ENCODE assay signal across 19 cellular contexts in genomic region chr6:53825514-53826321, GRCh38. TPM values are rescaled to one million over a fixed set of nuclear protein-coding genes. Genes with fewer than 3 reads are reported as not detected.
DNase-seq lines count a peak whose midpoint lies in the region; ATAC-seq, FAIRE-seq and TF ChIP-seq lines count a peak whose summit lies in the region.
"Had no signal": no experiment of that assay in that cellular context is flagged by ENCODE, and none has a peak within 500 bp of the region (broad histone marks: within the 10 kb centered on the region; RNA-seq: fewer than 3 reads in every experiment).

No MANE protein-coding gene starts in this region.

- intact Hi-C loops in lower lobe of right lung (cut with DNase I) (no loop called here), HepG2 (cut with micrococcal nuclease; ENCODE audit: unreplicated experiment) (no loop called here)

- in situ Hi-C loops in HepG2 (cut with HindIII; ENCODE audit: extremely low pct_ligation_motif_present, low pct_unique_long_range_greater_than_20kb) = no loop called here

- WGBS in neuronal stem cell (ENCODE audit: extremely low coverage in 2 of 2, insufficient read length in 2 of 2, insufficient replicate concordance in 1 of 2), 2 donors = no CpG with 5 or more reads among the region's 7 CpGs
- WGBS in HepG2 (ENCODE audit: low lambda C conversion rate) = 95% methylated on average over 7 of the region's 7 CpGs

- no peak overlapping the region for H4K91ac ChIP-seq in neuronal stem cell (ENCODE audit: low read depth, low read length, poor library complexity)

- TF ChIP-seq RAD21 in HepG2 (CRISPR knock-in tag; IDR thresholded peaks at IDR 0.05) = no peak

- peaks cover 47% of the 10 kb centered on the region for H3K4me1 ChIP-seq in KMS-11 (ENCODE audit: low read depth, poor library complexity, severe bottlenecking)
- H3K4me1 ChIP-seq in neuronal stem cell (ENCODE audit: control insufficient read depth in 2 of 2, insufficient read depth in 1 of 2, low read depth in 1 of 2, low read length in 2 of 2) = peaks cover 2 to 5% of the 10 kb centered on the region in 2 donors
- H3K4me1 ChIP-seq in lower lobe of right lung = no peaks in the 10 kb centered on the region
- peaks cover 66% of the 10 kb centered on the region for H3K4me1 ChIP-seq in HepG2 (ENCODE audit: insufficient read depth, low read length)
- H3K4me1 ChIP-seq: prostate gland had no signal

- H3K27me3 ChIP-seq in KMS-11 (ENCODE audit: insufficient read depth, low read depth) = no peaks in the 10 kb centered on the region
- H3K27me3 ChIP-seq in neuronal stem cell (ENCODE audit: control insufficient read depth in 3 of 3, insufficient read depth in 3 of 3, low read depth in 1 of 3, low read length in 3 of 3) = no peaks in the 10 kb centered on the region
- no peaks in the 10 kb centered on the region for H3K27me3 ChIP-seq in lower lobe of right lung (ENCODE audit: low read depth)
- no peaks in the 10 kb centered on the region for H3K27me3 ChIP-seq in HepG2 (ENCODE audit: control insufficient read depth in 1 of 2, insufficient read depth in 2 of 2, low read length in 2 of 2)

- no peaks in the 10 kb centered on the region for H3K79me1 ChIP-seq in neuronal stem cell (ENCODE audit: low read depth, low read length)

- no peak overlapping the region for H2BK5ac ChIP-seq in neuronal stem cell (ENCODE audit: low read length)

- FAIRE-seq in HepG2 (lab: Jason Lieb, UNC) = no peak
- FAIRE-seq: bronchial epithelial cell, G401.6 had no signal

- no peak overlapping the region for H3K27ac ChIP-seq in KMS-11
- H3K27ac ChIP-seq in neuronal stem cell (replicated peaks; ENCODE audit: low read length) = no peak overlapping the region
- H3K27ac ChIP-seq in lower lobe of right lung = no peak overlapping the region
- H3K27ac ChIP-seq in HepG2 (ENCODE audit: extremely low read length, insufficient read depth, low read length) = no peak overlapping the region
- H3K27ac ChIP-seq: prostate gland, SK-N-MC had no signal

- TF ChIP-seq CTCF in KMS-11 (conservative IDR thresholded peaks at IDR 0.05; ENCODE audit: low read depth, low read length) = no peak
- no peak for TF ChIP-seq CTCF in GM10266 (IDR thresholded peaks at IDR 0.05; ENCODE audit: control insufficient read depth, insufficient read depth, low read depth, missing control alignments)
- no peak for TF ChIP-seq CTCF in lower lobe of right lung (IDR thresholded peaks at IDR 0.05)
- TF ChIP-seq CTCF in HepG2 (CRISPR knock-in tag; IDR thresholded peaks at IDR 0.05) = no peak

- H2AFZ ChIP-seq in KMS-11 (ENCODE audit: low read depth) (no peak overlapping the region), neuronal stem cell (ENCODE audit: low read length) (no peak overlapping the region), HepG2 (ENCODE audit: low read length) (no peak overlapping the region)

- H4K8ac ChIP-seq in neuronal stem cell (ENCODE audit: low read depth, low read length) = no peak overlapping the region

- no peak overlapping the region for H2BK15ac ChIP-seq in neuronal stem cell (ENCODE audit: low read length)

- peak; percentile 12 for DNase-seq in GM03348 (ENCODE audit: low spot score)
- no peak for DNase-seq in neuronal stem cell (ENCODE audit: low spot score)
- no peak for DNase-seq in GM10266 (ENCODE audit: extremely low spot score)
- DNase-seq in lower lobe of right lung = no peak
- DNase-seq in HepG2 (ENCODE audit: low spot score) = no peak
- DNase-seq: activated CD4-positive, alpha-beta T cell treated with anti-CD3 and anti-CD28 coated beads, Interleukin-2, amount 10 ng/mL, durations not matched to agents 7 days and 5 days; Caco-2; endodermal cell; foreskin fibroblast; naive B cell; NCI-H1092 treated with DMSO at 0.1 percent for 48 hours; OCI-M1 had no signal

- peaks cover 3% of the 10 kb centered on the region; the same call in 1 of the 2 replicates for H4K20me1 ChIP-seq in KMS-11 (ENCODE audit: insufficient read depth)
- peaks cover 14% of the 10 kb centered on the region for H4K20me1 ChIP-seq in HepG2 (ENCODE audit: insufficient read depth, low read length)

- H3K4ac ChIP-seq in neuronal stem cell (ENCODE audit: low read length) = no peak overlapping the region

- H2BK12ac ChIP-seq in neuronal stem cell (ENCODE audit: low read length) = no peak overlapping the region

- H3K9me3 ChIP-seq in neuronal stem cell (replicated peaks in 1 of 2; ENCODE audit: control insufficient read depth in 2 of 2, insufficient read depth in 1 of 2, low read depth in 1 of 2, low read length in 2 of 2) (no peaks in the 10 kb centered on the region), lower lobe of right lung (no peaks in the 10 kb centered on the region), HepG2 (ENCODE audit: low read length) (no peaks in the 10 kb centered on the region)
- H3K9me3 ChIP-seq: Caco-2, prostate gland had no signal

- BruUV-seq in HepG2 (replicated peaks; lab: Mats Ljungman, UMichigan) = no TSS peak

- H2AK5ac ChIP-seq in neuronal stem cell (ENCODE audit: low read depth, low read length) = no peak overlapping the region

- no peak overlapping the region for H3K14ac ChIP-seq in neuronal stem cell (ENCODE audit: low read length)

- POLR2A ChIA-PET in HepG2 (lab: Yijun Ruan, JAX) = interaction anchor here (0.7 kb wide), 1 partner anchor 31 kb away, joined by 3 read pairs; the partner anchor contains the start of gene LRRC1

- no peak for TF ChIP-seq POLR2A in HepG2 (IDR thresholded peaks at IDR 0.05; ENCODE audit: insufficient read depth in 1 of 2, low read depth in 2 of 2, low read length in 2 of 2)

- H3K9ac ChIP-seq in KMS-11 = no peak overlapping the region
- no peak overlapping the region for H3K9ac ChIP-seq in neuronal stem cell (ENCODE audit: low read depth, low read length, poor library complexity)
- H3K9ac ChIP-seq in HepG2 (ENCODE audit: insufficient read depth, low read depth, low read length) = no peak overlapping the region

- no peak overlapping the region for H3K4me3 ChIP-seq in KMS-11 (IDR thresholded peaks at IDR 0.05; ENCODE audit: insufficient read depth, low read depth, low read length)
- H3K4me3 ChIP-seq in neuronal stem cell (ENCODE audit: low read length in 2 of 2) = no peak overlapping the region
- H3K4me3 ChIP-seq in lower lobe of right lung = no peak overlapping the region
- no peak overlapping the region for H3K4me3 ChIP-seq in HepG2 (replicated peaks in 1 of 3; ENCODE audit: insufficient read depth in 1 of 3, low read depth in 2 of 3, low read length in 3 of 3)
- H3K4me3 ChIP-seq: prostate gland, SK-N-MC had no signal

- H3K79me2 ChIP-seq in KMS-11 (ENCODE audit: insufficient read depth, low read depth) = peaks cover 82% of the 10 kb centered on the region
- H3K79me2 ChIP-seq in HepG2 (ENCODE audit: insufficient read depth, low read length) = peaks cover 84% of the 10 kb centered on the region

- no peak overlapping the region for H2BK120ac ChIP-seq in neuronal stem cell (ENCODE audit: low read depth, low read length)

- peak overlapping the region; percentile 23 for H3K18ac ChIP-seq in neuronal stem cell (ENCODE audit: low read length)

- TF ChIP-seq EP300 in HepG2 (IDR thresholded peaks at IDR 0.05; ENCODE audit: low read depth in 2 of 2, low read length in 2 of 2) (no peak), HepG2 (CRISPR knock-in tag; IDR thresholded peaks at IDR 0.05; ENCODE audit: borderline replicate concordance) (no peak)

- H3K4me2 ChIP-seq in KMS-11 (peak overlapping the region; percentile 52; the same call in 1 of the 2 replicates), neuronal stem cell (ENCODE audit: insufficient read depth, low read length, poor library complexity, severe bottlenecking) (no peak overlapping the region), HepG2 (ENCODE audit: low read depth, low read length) (no peak overlapping the region)

- CTCF ChIA-PET in HepG2 (lab: Yijun Ruan, JAX; ENCODE audit: low intra/inter-chr PET ratio, low total read pairs) = no interaction called here

- H3K23ac ChIP-seq in neuronal stem cell (ENCODE audit: low read depth, low read length, poor library complexity) = no peak overlapping the region

- H3K36me3 ChIP-seq in KMS-11 (ENCODE audit: insufficient read depth) (no peaks in the 10 kb centered on the region), neuronal stem cell (replicated peaks in 1 of 2; ENCODE audit: control insufficient read depth in 2 of 2, insufficient read depth in 2 of 2, low read length in 2 of 2) (no peaks in the 10 kb centered on the region), lower lobe of right lung (no peaks in the 10 kb centered on the region), HepG2 (replicated peaks in 1 of 2; ENCODE audit: control insufficient read depth in 1 of 2, insufficient read depth in 2 of 2, low read length in 2 of 2) (no peaks in the 10 kb centered on the region)
- H3K36me3 ChIP-seq: prostate gland had no signal

- ATAC-seq in GM21367 (IDR thresholded peaks at IDR 0.05; ENCODE audit: unreplicated experiment) (peak; percentile 62), HG03159 (IDR thresholded peaks at IDR 0.05; ENCODE audit: unreplicated experiment) (no peak), lower lobe of right lung (no peak), HepG2 (no peak)

TF ChIP-seq in HepG2, 621 proteins besides CTCF, POLR2A, EP300 and RAD21 (continues in another document):
- TF ChIP-seq ATM (IDR thresholded peaks at IDR 0.05; ENCODE audit: borderline replicate concordance) = no peak

RNA-seq across cellular contexts. Expression of gene LRRC1, which starts 30.9 kb away (rescaled TPM):
- polyA plus RNA-seq in neuronal stem cell (2013, experiment 1 of 2) = 7.5 TPM
- polyA plus RNA-seq in neuronal stem cell (2013, experiment 2 of 2) = 7.4 TPM
- total RNA-seq in lower lobe of right lung (13.4 TPM), HepG2 (2016; rRNA removed; fragmentation: Illumina TruSeq; extraction: Trizol) (27.7 and 31.6 TPM in 2 replicates)
- total RNA-seq in HepG2 (2016; cell fraction: cytosol; rRNA removed; fragmentation: Illumina TruSeq; extraction: Trizol; ENCODE audit: low read depth) = 5.6 and 6.2 TPM in 2 replicates
- 29.5 and 30.9 TPM in 2 replicates for total RNA-seq in HepG2 (2016; cell fraction: insoluble cytoplasmic fraction; rRNA removed; fragmentation: Illumina TruSeq; extraction: Trizol)
- 15.3 and 17.6 TPM in 2 replicates for total RNA-seq in HepG2 (2016; cell fraction: membrane; rRNA removed; fragmentation: Illumina TruSeq; extraction: Trizol)
- total RNA-seq in HepG2 (2016; cell fraction: nucleus; rRNA removed; fragmentation: Illumina TruSeq; extraction: Trizol) = 29.7 and 30.0 TPM in 2 replicates
- 13.1 and 15.6 TPM in 2 replicates for polyA plus RNA-seq in HepG2 (2011; rRNA removed)
- polyA plus RNA-seq in HepG2 (2011; cell fraction: cytosol; rRNA removed) = 9.5 and 12.1 TPM in 2 replicates
- 20.2 and 23.5 TPM in 2 replicates for polyA plus RNA-seq in HepG2 (2011; cell fraction: nucleus; rRNA removed)
- polyA plus RNA-seq in HepG2 (2012) = 12.8 and 20.0 TPM in 2 replicates
- polyA plus RNA-seq in HepG2 (2016; cell fraction: cytosol; fragmentation: Illumina TruSeq; extraction: Trizol; ENCODE audit: low read depth) = 2.9 and 3.4 TPM in 2 replicates
- 30.2 and 31.3 TPM in 2 replicates for polyA plus RNA-seq in HepG2 (2016; cell fraction: insoluble cytoplasmic fraction; fragmentation: Illumina TruSeq; extraction: Trizol; ENCODE audit: low read depth)
- polyA plus RNA-seq in HepG2 (2016; cell fraction: membrane; fragmentation: Illumina TruSeq; extraction: Trizol; ENCODE audit: low read depth) = 8.2 and 8.7 TPM in 2 replicates
- polyA plus RNA-seq in HepG2 (2016; cell fraction: nucleus; fragmentation: Illumina TruSeq; extraction: Trizol; ENCODE audit: insufficient read depth, low read depth) = 30.0 and 31.5 TPM in 2 replicates
- 9.7 and 25.8 TPM in 2 replicates for polyA minus RNA-seq in HepG2 (2011; rRNA and poly(A)+ RNA removed; ENCODE audit: low replicate concordance)
- 9.8 and 10.7 TPM in 2 replicates for polyA minus RNA-seq in HepG2 (2011; cell fraction: cytosol; rRNA and poly(A)+ RNA removed)
- polyA minus RNA-seq in HepG2 (2011; cell fraction: nucleus; rRNA and poly(A)+ RNA removed) = 32.8 and 35.4 TPM in 2 replicates
